Comparison of ENCODE assay signal across 9 cellular contexts in genomic region chr11:130671801-130672700, GRCh38.
A peak's percentile ranks its signal among the peaks of the same experiment; 100 is the strongest.
DNase-seq lines count a peak whose midpoint lies in the region; ATAC-seq and TF ChIP-seq lines count a peak whose summit lies in the region.
"Had no signal": no experiment of that assay in that cellular context is flagged by ENCODE, and none has a peak within 500 bp of the region (broad histone marks: within the 10 kb centered on the region; RNA-seq: fewer than 3 reads in every experiment).

No MANE protein-coding gene starts in this region.

- H3K36me3 ChIP-seq in right atrium auricular region (no peaks in the 10 kb centered on the region), gastrocnemius medialis (no peaks in the 10 kb centered on the region)

- H3K27ac ChIP-seq in angular gyrus (ENCODE audit: low read depth, low read length) = peak overlapping the region; percentile 14
- H3K27ac ChIP-seq in right atrium auricular region = peak overlapping the region; percentile 1 to 51
- H3K27ac ChIP-seq in gastrocnemius medialis = peak overlapping the region; percentile 12 to 56 (median 27)

- TF ChIP-seq CTCF in right atrium auricular region (IDR thresholded peaks at IDR 0.05) (no peak), gastrocnemius medialis (IDR thresholded peaks at IDR 0.05 in 4 of 5, conservative IDR thresholded peaks at IDR 0.05 in 1 of 5) (no peak)

- DNase-seq in GM03348 (ENCODE audit: low spot score) = peak; percentile 79
- peak; percentile 88 for DNase-seq in right atrium auricular region (ENCODE audit: low spot score)
- peak; percentile 16 to 41 for DNase-seq in gastrocnemius medialis
- DNase-seq in activated CD8-positive, alpha-beta memory T cell treated with anti-CD3 and anti-CD28 coated beads, Interleukin-2, amount 10 ng/mL, durations not matched to agents 7 days and 5 days = no peak
- DNase-seq in KBM-7 = no peak
- DNase-seq: stimulated activated CD4-positive, alpha-beta T cell treated with anti-CD3 and anti-CD28 coated beads, Interleukin-15, amount 100 ng/mL, for 24 hours had no signal

- no peak overlapping the region for H3K27ac Mint-ChIP-seq in activated CD8-positive, alpha-beta memory T cell treated with anti-CD3 and anti-CD28 coated beads, Interleukin-2, amount 10 ng/mL, durations not matched to agents 7 days and 5 days

- ATAC-seq in gastrocnemius medialis = peak; percentile 13 to 45
- ATAC-seq in GM18867 (IDR thresholded peaks at IDR 0.05; ENCODE audit: unreplicated experiment) = no peak
- no peak for ATAC-seq in activated CD8-positive, alpha-beta memory T cell treated with anti-CD3 and anti-CD28 coated beads, Interleukin-2, amount 10 ng/mL, durations not matched to agents 7 days and 5 days
- no peak for ATAC-seq in HG03039 (IDR thresholded peaks at IDR 0.05; ENCODE audit: unreplicated experiment)

- H3K9me3 Mint-ChIP-seq in activated CD8-positive, alpha-beta memory T cell treated with anti-CD3 and anti-CD28 coated beads, Interleukin-2, amount 10 ng/mL, durations not matched to agents 7 days and 5 days (ENCODE audit: low read depth) = no peaks in the 10 kb centered on the region

- intact Hi-C loops in gastrocnemius medialis (cut with DNase I; ENCODE audit: low total_unique reads) = loop anchor here (5.0 kb wide), 2 partner anchors 150 to 235 kb away; no protein-coding TSS in a partner anchor

- in situ Hi-C loops in gastrocnemius medialis (cut with MboI; ENCODE audit: low sequenced_read_pairs in 4 of 4) (loop anchor here in 3 of 4 donors (10.0 to 25.0 kb wide), 3 partner anchors 227 to 237 kb away; partner anchors contain the start of genes ADAMTS15 (in 2 of the 3) and ADAMTS8 (in 1 of the 3)), KBM-7 (cut with MboI; ENCODE audit: low pct_unique_long_range_greater_than_20kb, low sequenced_read_pairs) (no loop called here)

- peaks cover 16% of the 10 kb centered on the region for H3K27me3 Mint-ChIP-seq in activated CD8-positive, alpha-beta memory T cell treated with anti-CD3 and anti-CD28 coated beads, Interleukin-2, amount 10 ng/mL, durations not matched to agents 7 days and 5 days

- CTCF ChIA-PET in activated CD8-positive, alpha-beta memory T cell treated with anti-CD3 and anti-CD28 coated beads, Interleukin-2, amount 10 ng/mL, durations not matched to agents 7 days and 5 days (lab: Charles Lee) = no interaction called here

- H3K9me3 ChIP-seq in right atrium auricular region = no peaks in the 10 kb centered on the region
- H3K9me3 ChIP-seq in gastrocnemius medialis = no peaks in the 10 kb centered on the region

- H3K4me1 ChIP-seq in right atrium auricular region (peaks cover 0 to 46% of the 10 kb centered on the region in 2 donors), gastrocnemius medialis (peaks cover 50 to 51% of the 10 kb centered on the region in 2 donors)

- H3K27me3 ChIP-seq in right atrium auricular region (no peaks in the 10 kb centered on the region), gastrocnemius medialis (no peaks in the 10 kb centered on the region)

- H3K4me3 ChIP-seq in right atrium auricular region (no peak overlapping the region), gastrocnemius medialis (no peak overlapping the region)

- no peaks in the 10 kb centered on the region for H3K4me1 Mint-ChIP-seq in activated CD8-positive, alpha-beta memory T cell treated with anti-CD3 and anti-CD28 coated beads, Interleukin-2, amount 10 ng/mL, durations not matched to agents 7 days and 5 days

- no peak for TF ChIP-seq POLR2A in gastrocnemius medialis (IDR thresholded peaks at IDR 0.05)

- no peak overlapping the region for H3K4me3 Mint-ChIP-seq in activated CD8-positive, alpha-beta memory T cell treated with anti-CD3 and anti-CD28 coated beads, Interleukin-2, amount 10 ng/mL, durations not matched to agents 7 days and 5 days

- no peaks in the 10 kb centered on the region for H3K36me3 Mint-ChIP-seq in activated CD8-positive, alpha-beta memory T cell treated with anti-CD3 and anti-CD28 coated beads, Interleukin-2, amount 10 ng/mL, durations not matched to agents 7 days and 5 days

Comparison
In these comparisons a context has a peak if more than half of its experiments do, and no peak if none do; other contexts are left out.
1. DNase-seq: peak in GM03348 (single experiment), right atrium auricular region (single experiment) and gastrocnemius medialis (2 of 2); none in activated CD8-positive, alpha-beta memory T cell treated with anti-CD3 and anti-CD28 coated beads, Interleukin-2, amount 10 ng/mL, durations not matched to agents 7 days and 5 days (single experiment) and KBM-7 (single experiment).
2. ATAC-seq: peak in gastrocnemius medialis (2 of 2); none in GM18867 (single experiment), activated CD8-positive, alpha-beta memory T cell treated with anti-CD3 and anti-CD28 coated beads, Interleukin-2, amount 10 ng/mL, durations not matched to agents 7 days and 5 days (single experiment) and HG03039 (single experiment).
3. Peak in every context shown above with its lines, with median percentiles within 50 percentile points of each other: H3K27ac ChIP-seq.